Comparison of ENCODE assay signal across 8 cellular contexts in genomic region chr19:18834644-18834984, GRCh38. TPM values are rescaled to one million over a fixed set of nuclear protein-coding genes. Genes with fewer than 3 reads are reported as not detected.
DNase-seq lines count a peak whose midpoint lies in the region; ATAC-seq and TF ChIP-seq lines count a peak whose summit lies in the region.

No MANE protein-coding gene starts in this region.

- WGBS in neuronal stem cell (ENCODE audit: extremely low coverage in 2 of 2, insufficient read length in 2 of 2, insufficient replicate concordance in 1 of 2), 2 donors: no CpG with 5 or more reads among the region's 4 CpGs

- H2BK120ac ChIP-seq in neuronal stem cell (ENCODE audit: low read depth, low read length): no peak overlapping the region

- H3K4me1 ChIP-seq in OCI-LY7 (ENCODE audit: insufficient read depth, low read length, poor library complexity, severe bottlenecking) (peaks cover 26% of the 10 kb centered on the region), endocrine pancreas (ENCODE audit: control insufficient read depth, insufficient read depth, low read length) (peaks cover 18% of the 10 kb centered on the region), neuronal stem cell (ENCODE audit: control insufficient read depth in 2 of 2, insufficient read depth in 1 of 2, low read depth in 1 of 2, low read length in 2 of 2) (peaks cover 14 to 23% of the 10 kb centered on the region in 2 donors)

- peak overlapping the region; percentile 94 for H3K4me3 ChIP-seq in OCI-LY7 (ENCODE audit: low read depth, low read length, poor library complexity, severe bottlenecking)
- peak overlapping the region; percentile 78 for H3K4me3 ChIP-seq in endocrine pancreas (ENCODE audit: control insufficient read depth, insufficient read depth, low read length)
- no peak overlapping the region for H3K4me3 ChIP-seq in neuronal stem cell (ENCODE audit: low read length in 2 of 2)

- no peak overlapping the region for H2BK5ac ChIP-seq in neuronal stem cell (ENCODE audit: low read length)

- TF ChIP-seq CTCF in Calu3 (IDR thresholded peaks at IDR 0.05; ENCODE audit: unreplicated experiment) (no peak), OCI-LY7 (conservative IDR thresholded peaks at IDR 0.05; ENCODE audit: low read length) (no peak)

- peaks cover 31% of the 10 kb centered on the region for H3K36me3 Mint-ChIP-seq in Calu3 (ENCODE audit: insufficient read depth, unreplicated experiment)

- H2BK12ac ChIP-seq in neuronal stem cell (ENCODE audit: low read length): no peak overlapping the region

- H3K79me2 ChIP-seq in OCI-LY7 (ENCODE audit: insufficient read depth, low read depth, low read length): peaks cover 73% of the 10 kb centered on the region

- H2AFZ ChIP-seq in OCI-LY7 (ENCODE audit: low read length) (no peak overlapping the region), neuronal stem cell (ENCODE audit: low read length) (no peak overlapping the region)

- H3K27me3 ChIP-seq in endocrine pancreas (ENCODE audit: control insufficient read depth, insufficient read depth, low read length): no peaks in the 10 kb centered on the region
- H3K27me3 ChIP-seq in neuronal stem cell (ENCODE audit: control insufficient read depth in 3 of 3, insufficient read depth in 3 of 3, low read depth in 1 of 3, low read length in 3 of 3): peaks cover 0 to 3% (median 0%) of the 10 kb centered on the region in 3 experiments

- intact Hi-C loops in Calu3 (cut with micrococcal nuclease; ENCODE audit: unreplicated experiment) (no loop called here), OCI-LY7 (cut with micrococcal nuclease; ENCODE audit: unreplicated experiment) (loop anchor here (5.0 to 10.0 kb wide), 3 partner anchors 152 to 410 kb away; partner anchors contain the start of genes CRTC1 and REX1BD)

- no peaks in the 10 kb centered on the region for H3K9me2 ChIP-seq in OCI-LY7 (ENCODE audit: insufficient read depth, low read length)

- H3K14ac ChIP-seq in neuronal stem cell (ENCODE audit: low read length): no peak overlapping the region

- H3K27ac Mint-ChIP-seq in Calu3 (ENCODE audit: unreplicated experiment): peak overlapping the region; percentile 88

- H3K23ac ChIP-seq in neuronal stem cell (ENCODE audit: low read depth, low read length, poor library complexity): no peak overlapping the region

- H3K27ac ChIP-seq in OCI-LY7 (ENCODE audit: low read depth, low read length, poor library complexity, severe bottlenecking) (no peak overlapping the region), neuronal stem cell (replicated peaks; ENCODE audit: low read length) (no peak overlapping the region)

- peaks cover 72% of the 10 kb centered on the region for H3K36me3 ChIP-seq in OCI-LY7 (ENCODE audit: insufficient read depth, low read length)
- no peaks in the 10 kb centered on the region for H3K36me3 ChIP-seq in endocrine pancreas (ENCODE audit: control insufficient read depth, insufficient read depth, low read length)
- peaks cover 14 to 50% of the 10 kb centered on the region in 2 donors for H3K36me3 ChIP-seq in neuronal stem cell (replicated peaks in 1 of 2; ENCODE audit: control insufficient read depth in 2 of 2, insufficient read depth in 2 of 2, low read length in 2 of 2)

- no peak for DNase-seq in Calu3
- no peak for DNase-seq in OCI-LY7 (ENCODE audit: low spot score)
- DNase-seq in neuronal stem cell (ENCODE audit: low spot score): no peak
- DNase-seq in stimulated activated CD4-positive, alpha-beta T cell treated with anti-CD3 and anti-CD28 coated beads, Interleukin-4, amount 100 ng/mL, for 24 hours: no peak
- no peak for DNase-seq in stimulated activated CD4-positive, alpha-beta T cell treated with anti-CD3 and anti-CD28 coated beads, Interleukin-15, amount 100 ng/mL, for 24 hours
- DNase-seq in DMS 273 treated with DMSO at 0.1 percent for 48 hours (lab: John Stamatoyannopoulos, UW): no peak

- no peak overlapping the region for H2BK15ac ChIP-seq in neuronal stem cell (ENCODE audit: low read length)

- H3K9me3 ChIP-seq in OCI-LY7 (ENCODE audit: low read length): no peaks in the 10 kb centered on the region
- H3K9me3 ChIP-seq in endocrine pancreas (ENCODE audit: control insufficient read depth, low read length): no peaks in the 10 kb centered on the region
- H3K9me3 ChIP-seq in neuronal stem cell (replicated peaks in 1 of 2; ENCODE audit: control insufficient read depth in 2 of 2, insufficient read depth in 1 of 2, low read depth in 1 of 2, low read length in 2 of 2): no peaks in the 10 kb centered on the region

- H4K8ac ChIP-seq in neuronal stem cell (ENCODE audit: low read depth, low read length): no peak overlapping the region

- no peak overlapping the region for H3K9ac ChIP-seq in endocrine pancreas (ENCODE audit: control insufficient read depth, insufficient read depth, low read length)
- H3K9ac ChIP-seq in neuronal stem cell (ENCODE audit: low read depth, low read length, poor library complexity): no peak overlapping the region

- no peak overlapping the region for H2AK5ac ChIP-seq in neuronal stem cell (ENCODE audit: low read depth, low read length)

- H3K4me3 Mint-ChIP-seq in Calu3 (ENCODE audit: low read depth, unreplicated experiment): peak overlapping the region; percentile 91

- no peak overlapping the region for H4K91ac ChIP-seq in neuronal stem cell (ENCODE audit: low read depth, low read length, poor library complexity)

- CTCF ChIA-PET in Calu3 (lab: Charles Lee): interaction anchor here (1.3 kb wide), 1 partner anchor 12 kb away, joined by 3 read pairs; no protein-coding TSS in a partner anchor
- CTCF ChIA-PET in OCI-LY7 (lab: Charles Lee; ENCODE audit: unreplicated experiment): no interaction called here

- no peak overlapping the region for H3K18ac ChIP-seq in neuronal stem cell (ENCODE audit: low read length)

- H3K79me1 ChIP-seq in neuronal stem cell (ENCODE audit: low read depth, low read length): peaks cover 24% of the 10 kb centered on the region

- H3K4me1 Mint-ChIP-seq in Calu3 (ENCODE audit: low read depth, unreplicated experiment): peaks cover 15% of the 10 kb centered on the region

- H4K20me1 ChIP-seq in OCI-LY7 (ENCODE audit: insufficient read depth, low read length): peaks cover 42% of the 10 kb centered on the region

- BruUV-seq in Calu3 (replicated peaks; lab: Mats Ljungman, UMichigan) (no TSS peak), OCI-LY7 (replicated peaks; lab: Mats Ljungman, UMichigan) (no TSS peak)

- H3K9me3 Mint-ChIP-seq in Calu3 (ENCODE audit: low read depth, unreplicated experiment): no peaks in the 10 kb centered on the region

- no peak overlapping the region for H3K4ac ChIP-seq in neuronal stem cell (ENCODE audit: low read length)

- peak overlapping the region; percentile 99 for H3K4me2 ChIP-seq in OCI-LY7 (ENCODE audit: low read length)
- H3K4me2 ChIP-seq in neuronal stem cell (ENCODE audit: insufficient read depth, low read length, poor library complexity, severe bottlenecking): peak overlapping the region; percentile 49

- POLR2A ChIA-PET in OCI-LY7 (lab: Charles Lee): no interaction called here

- ATAC-seq in GM21717 (IDR thresholded peaks at IDR 0.05; ENCODE audit: unreplicated experiment): no peak

- no peaks in the 10 kb centered on the region for H3K27me3 Mint-ChIP-seq in Calu3 (ENCODE audit: unreplicated experiment)

RNA-seq across cellular contexts. Expression of gene UPF1, which starts 2.9 kb away (rescaled TPM):
- total RNA-seq in Calu3 (2022) (57.1 and 62.0 TPM in 2 replicates), OCI-LY7 (2022) (113 and 122 TPM in 2 replicates)
- total RNA-seq in OCI-LY7 (2014; rRNA removed; shearing (Covaris generic)): 65.2 and 77.2 TPM in 2 replicates
- 17.2 TPM for polyA plus RNA-seq in neuronal stem cell (2013, experiment 1 of 2)
- 16.5 TPM for polyA plus RNA-seq in neuronal stem cell (2013, experiment 2 of 2)

RNA-seq across cellular contexts. Expression of gene COMP, which starts 43.5 kb away (rescaled TPM):
- total RNA-seq in Calu3 (2022) (0.12 TPM in 1 of 2 replicates, not detected in the other), OCI-LY7 (2022) (not detected in 2 replicates)
- not detected in 2 replicates for total RNA-seq in OCI-LY7 (2014; rRNA removed; shearing (Covaris generic))
- polyA plus RNA-seq in neuronal stem cell (2013, experiment 1 of 2): 0.01 TPM
- polyA plus RNA-seq in neuronal stem cell (2013, experiment 2 of 2): not detected

Comparison
In these comparisons a context has a peak if more than half of its experiments do, and no peak if none do; other contexts are left out.
1. H3K4me3 ChIP-seq: peak in OCI-LY7 (single experiment) and endocrine pancreas (single experiment); none in neuronal stem cell (0 of 2).